30 cellular contexts compared by ENCODE assay signal in genomic region chr12:45596366-45596765, GRCh38.
"Had no signal": no experiment of that assay in that cellular context is flagged by ENCODE, and none has a peak within 500 bp of the region (broad histone marks: within the 10 kb centered on the region; RNA-seq: fewer than 3 reads in every experiment).

No MANE protein-coding gene starts in this region.

- H3K27ac ChIP-seq: neutrophil, pancreas, prostate gland, skin epidermis, spleen, suprapubic skin, testis, tibial artery, transverse colon, upper lobe of right lung, uterus had no signal

- H3K9me3 ChIP-seq: neutrophil, pancreas, prostate gland, spleen, suprapubic skin, testis, tibial artery, transverse colon, upper lobe of right lung, uterus had no signal

- H3K9me3 Mint-ChIP-seq: natural killer cell treated with Interleukin-12 subunit alpha and Interleukin-12 subunit beta and Interleukin-15 and Interleukin-18, amount 100 ng/mL, for 72 hours; type B pancreatic cell had no signal

- H3K4me3 Mint-ChIP-seq: naive thymus-derived CD8-positive, alpha-beta T cell; natural killer cell treated with Interleukin-12 subunit alpha and Interleukin-12 subunit beta and Interleukin-15 and Interleukin-18, amount 100 ng/mL, for 72 hours; nephron progenitor cell; neural crest cell; stimulated activated memory B cell treated with anti-CD40 and anti-IgM and Interleukin-4, amounts not matched to agents 10 μg/mL and 1 μg/mL and 100 μg/mL, for 72 hours; stimulated activated naive CD8-positive, alpha-beta T cell treated with anti-CD3 and anti-CD28 coated beads, Interleukin-15, amount 100 ng/mL, for 72 hours; type B pancreatic cell had no signal

- H3K4me1 ChIP-seq: pancreas, prostate gland, spleen, suprapubic skin, testis, tibial artery, upper lobe of right lung, uterus had no signal

- DNase-seq: naive thymus-derived CD8-positive, alpha-beta T cell; nephron progenitor cell; nucleus accumbens; pancreas; right cardiac atrium; spleen; stimulated activated CD4-positive, alpha-beta T cell treated with anti-CD3 and anti-CD28 coated beads, Interleukin-12 subunit alpha, Interleukin-12 subunit beta, amount 100 ng/mL, for 4 hours; stimulated activated CD4-positive, alpha-beta T cell treated with anti-CD3 and anti-CD28 coated beads, Interleukin-1b, Interleukin-23, amount 100 ng/mL, for 48 hours; stimulated activated CD4-positive, alpha-beta T cell treated with anti-CD3 and anti-CD28 coated beads, Interleukin-4, amount 100 ng/mL, for 1 hour; stimulated activated CD4-positive, alpha-beta T cell treated with anti-CD3 and anti-CD28 coated beads, Interleukin-4, amount 100 ng/mL, for 4 hours; stimulated activated CD8-positive, alpha-beta memory T cell treated with anti-CD3 and anti-CD28 coated beads, Interleukin-4, amount 100 ng/mL, for 48 hours; stimulated activated naive CD4-positive, alpha-beta T cell; stimulated activated naive CD8-positive, alpha-beta T cell treated with anti-CD3 and anti-CD28 coated beads, Interleukin-15, amount 100 ng/mL, for 72 hours; stimulated activated naive CD8-positive, alpha-beta T cell treated with anti-CD3 and anti-CD28 coated beads, Interleukin-15, Interleukin-2, amounts not matched to agents 100 U/mL and 50 U/mL, for 24 hours; substantia nigra; testis; tibial artery; transverse colon; upper lobe of right lung; uterus had no signal

- H3K27me3 ChIP-seq: neutrophil, pancreas, spleen, suprapubic skin, testis, transverse colon, upper lobe of right lung, uterus had no signal

- H3K36me3 ChIP-seq: neutrophil, pancreas, prostate gland, spleen, suprapubic skin, tibial artery, transverse colon, upper lobe of right lung, uterus had no signal

- H3K4me2 ChIP-seq: smooth muscle cell had no signal

- ATAC-seq: naive thymus-derived CD8-positive, alpha-beta T cell; natural killer cell treated with Interleukin-12 subunit alpha and Interleukin-12 subunit beta and Interleukin-15 and Interleukin-18, amount 100 ng/mL, for 72 hours; pancreas; right cardiac atrium; sciatic nerve; stimulated activated memory B cell treated with anti-CD40 and anti-IgM and Interleukin-4, amounts not matched to agents 10 μg/mL and 1 μg/mL and 100 μg/mL, for 72 hours; stimulated activated naive CD8-positive, alpha-beta T cell treated with anti-CD3 and anti-CD28 coated beads, Interleukin-15, amount 100 ng/mL, for 72 hours; stimulated activated naive CD8-positive, alpha-beta T cell treated with anti-CD3 and anti-CD28 coated beads, Interleukin-15, Interleukin-2, amounts not matched to agents 100 U/mL and 50 U/mL, for 24 hours; upper lobe of right lung had no signal

- H3K36me3 Mint-ChIP-seq: natural killer cell treated with Interleukin-12 subunit alpha and Interleukin-12 subunit beta and Interleukin-15 and Interleukin-18, amount 100 ng/mL, for 72 hours; stimulated activated memory B cell treated with anti-CD40 and anti-IgM and Interleukin-4, amounts not matched to agents 10 μg/mL and 1 μg/mL and 100 μg/mL, for 72 hours; type B pancreatic cell had no signal

- H3K27ac Mint-ChIP-seq: naive thymus-derived CD8-positive, alpha-beta T cell; nephron progenitor cell; stimulated activated memory B cell treated with anti-CD40 and anti-IgM and Interleukin-4, amounts not matched to agents 10 μg/mL and 1 μg/mL and 100 μg/mL, for 72 hours; stimulated activated naive CD8-positive, alpha-beta T cell treated with anti-CD3 and anti-CD28 coated beads, Interleukin-15, amount 100 ng/mL, for 72 hours; type B pancreatic cell had no signal

- H3K4me3 ChIP-seq: pancreas, prostate gland, skin epidermis, smooth muscle cell, spleen, suprapubic skin, testis, tibial artery, transverse colon, upper lobe of right lung, uterus had no signal

- H3K27me3 Mint-ChIP-seq: stimulated activated memory B cell treated with anti-CD40 and anti-IgM and Interleukin-4, amounts not matched to agents 10 μg/mL and 1 μg/mL and 100 μg/mL, for 72 hours had no signal

- H3K4me1 Mint-ChIP-seq: neural crest cell; stimulated activated memory B cell treated with anti-CD40 and anti-IgM and Interleukin-4, amounts not matched to agents 10 μg/mL and 1 μg/mL and 100 μg/mL, for 72 hours; stimulated activated naive CD8-positive, alpha-beta T cell treated with anti-CD3 and anti-CD28 coated beads, Interleukin-15, amount 100 ng/mL, for 72 hours had no signal
